2 cellular contexts compared by ENCODE assay signal in genomic region chr11:59630493-59630892, GRCh38.
A peak's percentile ranks its signal among the peaks of the same experiment; 100 is the strongest.
TF ChIP-seq lines count a peak whose summit lies in the region.

No MANE protein-coding gene starts in this region.

TF ChIP-seq in HepG2, 621 proteins besides CTCF, POLR2A, EP300 and RAD21:
- peak; percentile 44; the same call in 1 of the 2 replicates for TF ChIP-seq MAFF (IDR thresholded peaks at IDR 0.05; ENCODE audit: low read depth, low read length)
- no peak for TF ChIP-seq ZBTB10 (CRISPR knock-in tag; IDR thresholded peaks at IDR 0.05; ENCODE audit: borderline replicate concordance)
- TF ChIP-seq AKNA (CRISPR knock-in tag; IDR thresholded peaks at IDR 0.05; ENCODE audit: borderline replicate concordance): no peak
- no peak for TF ChIP-seq ZNF264 (CRISPR knock-in tag; IDR thresholded peaks at IDR 0.05)
- peak; percentile 15 to 64; a peak in 2 of 4 replicates for TF ChIP-seq MAFK (conservative IDR thresholded peaks at IDR 0.05 in 1 of 2, IDR thresholded peaks at IDR 0.05 in 1 of 2; ENCODE audit: low read length in 2 of 2)

TF ChIP-seq in IMR-90, 13 proteins besides CTCF, POLR2A, EP300 and RAD21:
- TF ChIP-seq BHLHE40 (IDR thresholded peaks at IDR 0.05; ENCODE audit: low read depth, low read length) (no peak), MAFK (IDR thresholded peaks at IDR 0.05; ENCODE audit: low read depth, low read length) (peak; percentile 22; the same call in 1 of the 2 replicates), NFE2L2 (IDR thresholded peaks at IDR 0.05; ENCODE audit: low read depth, low read length) (no peak)
